1 cellular context compared by ENCODE assay signal in the genomic region with DNA sequence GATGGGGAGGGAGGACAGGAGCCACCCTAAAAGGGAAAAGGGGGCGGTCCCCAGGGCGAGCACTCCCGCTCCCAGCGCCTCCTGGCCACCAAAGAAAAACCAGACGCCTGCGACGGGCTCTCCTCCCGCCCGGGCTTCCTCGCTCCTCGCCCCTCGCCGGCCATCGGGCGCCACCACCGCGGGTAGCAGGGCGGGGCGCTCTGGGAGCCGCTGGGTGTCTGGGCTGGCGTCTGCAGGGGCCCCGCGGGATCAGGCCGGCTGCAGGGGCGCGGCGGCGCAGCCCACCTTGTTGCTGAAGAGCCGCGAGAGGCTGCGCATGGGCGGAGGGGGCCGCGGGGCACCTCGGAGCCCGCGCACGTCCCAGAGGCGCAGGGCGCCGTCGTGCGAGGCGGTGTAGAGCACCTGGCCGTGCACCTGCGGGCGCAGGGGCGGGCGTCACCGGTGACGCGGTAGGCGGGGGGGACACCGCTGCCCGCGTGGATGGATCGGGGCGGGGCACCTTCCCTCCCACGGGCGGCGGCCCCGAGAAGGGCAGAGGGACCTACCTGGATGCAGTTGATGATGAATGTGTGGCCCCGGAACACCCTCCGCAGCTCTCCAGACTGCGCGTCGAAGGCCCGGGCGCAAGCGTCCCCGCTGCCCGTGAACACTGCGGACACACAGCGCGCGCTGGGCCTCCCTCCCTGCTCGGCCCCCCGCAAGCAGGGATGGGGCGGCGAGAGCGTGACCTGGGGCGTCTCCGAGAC.
TF ChIP-seq lines count a peak whose summit lies in the region.

No MANE protein-coding gene starts in this region.

TF ChIP-seq in A549, 52 proteins besides CTCF, POLR2A, EP300 and RAD21 (continued from another document):
- TF ChIP-seq JUN (IDR thresholded peaks at IDR 0.05) (no peak), ZSCAN20 (CRISPR knock-in tag; IDR thresholded peaks at IDR 0.05) (no peak), HOXB5 (CRISPR knock-in tag; IDR thresholded peaks at IDR 0.05) (no peak), CBX2 (IDR thresholded peaks at IDR 0.05; ENCODE audit: borderline replicate concordance, low read depth) (no peak)
- TF ChIP-seq, protein P1, sequence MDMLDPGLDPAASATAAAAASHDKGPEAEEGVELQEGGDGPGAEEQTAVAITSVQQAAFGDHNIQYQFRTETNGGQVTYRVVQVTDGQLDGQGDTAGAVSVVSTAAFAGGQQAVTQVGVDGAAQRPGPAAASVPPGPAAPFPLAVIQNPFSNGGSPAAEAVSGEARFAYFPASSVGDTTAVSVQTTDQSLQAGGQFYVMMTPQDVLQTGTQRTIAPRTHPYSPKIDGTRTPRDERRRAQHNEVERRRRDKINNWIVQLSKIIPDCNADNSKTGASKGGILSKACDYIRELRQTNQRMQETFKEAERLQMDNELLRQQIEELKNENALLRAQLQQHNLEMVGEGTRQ (IDR thresholded peaks at IDR 0.05): no peak
